In the genomic region with DNA sequence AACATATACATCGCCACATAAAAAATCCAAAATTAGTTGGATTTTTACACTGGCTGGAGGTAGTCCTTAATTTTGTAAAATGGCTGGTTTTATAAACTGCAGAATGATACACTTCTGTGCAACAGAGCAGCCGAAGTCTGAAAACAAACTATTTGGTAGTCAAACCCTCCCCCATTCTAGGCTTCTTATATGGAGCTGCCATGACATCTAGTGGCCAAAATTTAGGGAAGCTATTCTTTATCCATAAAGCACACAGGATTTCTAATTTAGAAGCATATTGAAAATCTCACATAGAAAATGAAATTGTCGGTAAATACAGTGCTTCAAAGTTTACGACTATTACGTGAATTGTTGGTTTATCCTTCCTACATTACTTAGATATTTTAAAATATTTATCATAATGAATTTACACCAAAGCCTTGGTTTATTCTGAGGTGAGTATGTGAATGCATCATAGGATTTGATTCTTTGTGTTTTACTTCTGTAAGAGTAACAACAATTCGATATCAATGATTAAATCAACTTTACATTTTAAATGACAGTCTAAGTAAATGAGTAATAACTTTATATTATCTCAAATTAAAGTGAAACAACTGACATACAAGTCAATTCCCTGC, we compare ENCODE assay signal across 7 cellular contexts.
DNase-seq lines count a peak whose midpoint lies in the region; ATAC-seq and TF ChIP-seq lines count a peak whose summit lies in the region.

No MANE protein-coding gene starts in this region.

- H3K27me3 ChIP-seq in SJCRH30 (no peaks in the 10 kb centered on the region), psoas muscle (ENCODE audit: insufficient read depth in 3 of 3, low read length in 2 of 3) (peaks cover 0 to 5% (median 0%) of the 10 kb centered on the region in 3 donors)

- peaks cover 20% of the 10 kb centered on the region for H3K4me1 ChIP-seq in SJCRH30
- H3K4me1 ChIP-seq in psoas muscle = no peaks in the 10 kb centered on the region

- DNase-seq in ELF-1 (ENCODE audit: low read depth, low spot score) (peak; percentile 14), GM19240 (ENCODE audit: insufficient read length, low spot score) (peak; percentile 8), HPDE6-E6E7 (ENCODE audit: extremely low spot score) (peak; percentile 19), SJCRH30 (peak; percentile 42 to 79), fibroblast of the aortic adventitia (ENCODE audit: low read depth) (peak; percentile 79), psoas muscle (no peak)

- ATAC-seq in psoas muscle (no peak), HG02938 (IDR thresholded peaks at IDR 0.05; ENCODE audit: unreplicated experiment) (no peak)

- H3K9me3 ChIP-seq in SJCRH30 (replicated peaks) (no peaks in the 10 kb centered on the region), psoas muscle (no peaks in the 10 kb centered on the region)

- WGBS in psoas muscle, 3 donors = 24 to 27% (median 26%) methylated on average over 6 of the region's 6 CpGs

- no peaks in the 10 kb centered on the region for H3K36me3 ChIP-seq in SJCRH30
- H3K36me3 ChIP-seq in psoas muscle (ENCODE audit: insufficient read depth in 1 of 2, low read depth in 1 of 2) = no peaks in the 10 kb centered on the region

- H3K4me3 ChIP-seq in SJCRH30 = no peak overlapping the region
- H3K4me3 ChIP-seq in fibroblast of the aortic adventitia (ENCODE audit: low read depth, low read length) = no peak overlapping the region
- no peak overlapping the region for H3K4me3 ChIP-seq in psoas muscle

- H3K27ac ChIP-seq in SJCRH30 (no peak overlapping the region), psoas muscle (no peak overlapping the region)

- TF ChIP-seq CTCF in fibroblast of the aortic adventitia (IDR thresholded peaks at IDR 0.05; ENCODE audit: insufficient read depth, low read length) (peak; percentile 73), psoas muscle (IDR thresholded peaks at IDR 0.05) (peak; percentile 49)

- intact Hi-C loops in psoas muscle (cut with DNase I) = loop anchor here in 1 of 2 donors (5.0 kb wide), 1 partner anchor 390 kb away; no protein-coding TSS in a partner anchor

Comparison
In these comparisons a context has a peak if more than half of its experiments do, and no peak if none do; other contexts are left out.
1. DNase-seq: peak in ELF-1 (single experiment), GM19240 (single experiment), HPDE6-E6E7 (single experiment), SJCRH30 (2 of 2) and fibroblast of the aortic adventitia (single experiment); none in psoas muscle (0 of 2).